ENCODE assay signal across 20 cellular contexts in the genomic region with DNA sequence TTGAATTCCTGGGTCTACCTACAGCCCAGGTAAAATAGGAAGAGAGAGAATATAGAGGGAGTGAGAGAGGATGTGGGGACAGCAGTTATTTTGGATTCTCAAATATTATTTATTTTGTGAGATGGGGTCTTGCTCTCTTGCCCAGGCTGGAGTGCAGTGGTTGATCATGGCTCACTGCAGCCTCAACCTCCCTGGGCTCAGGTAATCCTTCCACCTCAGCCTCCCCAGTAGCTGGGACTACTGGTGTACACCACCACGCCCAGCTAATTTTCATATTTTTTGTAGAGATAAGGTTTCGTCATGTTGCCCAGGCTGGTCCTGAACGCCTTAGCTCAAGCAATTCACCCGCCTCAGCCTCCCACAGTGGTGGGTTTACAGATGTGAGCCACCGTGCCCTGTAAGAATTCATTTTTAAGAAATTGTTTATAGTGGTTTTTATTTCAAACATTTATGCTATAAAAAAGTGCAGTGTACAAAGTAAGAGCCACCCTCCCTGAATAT.
DNase-seq lines count a peak whose midpoint lies in the region; ATAC-seq and TF ChIP-seq lines count a peak whose summit lies in the region.
"Had no signal": no experiment of that assay in that cellular context is flagged by ENCODE, and none has a peak within 500 bp of the region (broad histone marks: within the 10 kb centered on the region; RNA-seq: fewer than 3 reads in every experiment).

No MANE protein-coding gene starts in this region.

- H3K27me3 ChIP-seq in PC-9 (ENCODE audit: insufficient read depth, low read depth): no peaks in the 10 kb centered on the region
- H3K27me3 ChIP-seq in esophagus squamous epithelium: no peaks in the 10 kb centered on the region
- H3K27me3 ChIP-seq in smooth muscle cell (ENCODE audit: low read depth): no peaks in the 10 kb centered on the region

- no peaks in the 10 kb centered on the region for H3K9me3 ChIP-seq in PC-9 (ENCODE audit: insufficient read depth, low read depth)
- H3K9me3 ChIP-seq in esophagus squamous epithelium: no peaks in the 10 kb centered on the region
- H3K9me3 ChIP-seq in smooth muscle cell (replicated peaks; ENCODE audit: low read depth): no peaks in the 10 kb centered on the region

- H2AFZ ChIP-seq in PC-9 (no peak overlapping the region), smooth muscle cell (ENCODE audit: low read depth) (no peak overlapping the region)

- H3K4me1 Mint-ChIP-seq in MCF 10A (ENCODE audit: insufficient read depth, unreplicated experiment): peaks cover 18% of the 10 kb centered on the region
- H3K4me1 Mint-ChIP-seq in naive thymus-derived CD8-positive, alpha-beta T cell: peaks cover 0 to 2% (median 0%) of the 10 kb centered on the region in 4 donors

- peak overlapping the region; percentile 79 for H3K27ac Mint-ChIP-seq in MCF 10A (ENCODE audit: low read depth, unreplicated experiment)
- no peak overlapping the region for H3K27ac Mint-ChIP-seq in naive thymus-derived CD8-positive, alpha-beta T cell
- H3K27ac Mint-ChIP-seq: CD4-positive, alpha-beta T cell had no signal

- no peaks in the 10 kb centered on the region for H3K9me3 Mint-ChIP-seq in MCF 10A (ENCODE audit: unreplicated experiment)
- no peaks in the 10 kb centered on the region for H3K9me3 Mint-ChIP-seq in naive thymus-derived CD8-positive, alpha-beta T cell
- H3K9me3 Mint-ChIP-seq: CD4-positive, alpha-beta T cell had no signal

- no peaks in the 10 kb centered on the region for H3K36me3 Mint-ChIP-seq in MCF 10A (ENCODE audit: insufficient read depth, unreplicated experiment)
- H3K36me3 Mint-ChIP-seq in naive thymus-derived CD8-positive, alpha-beta T cell: no peaks in the 10 kb centered on the region

- no peak for ATAC-seq in naive thymus-derived CD8-positive, alpha-beta T cell
- ATAC-seq in HG02938 (IDR thresholded peaks at IDR 0.05; ENCODE audit: unreplicated experiment): no peak
- ATAC-seq: GM12878 had no signal

- intact Hi-C loops in PC-9 (cut with micrococcal nuclease; ENCODE audit: unreplicated experiment): loop anchor here (2.0 to 10.0 kb wide), 5 partner anchors 16 to 500 kb away; a partner anchor contains a TSS
- intact Hi-C loops in MCF 10A (cut with micrococcal nuclease): no loop called here
- intact Hi-C loops in esophagus squamous epithelium (cut with DNase I): no loop called here

- H3K79me2 ChIP-seq in PC-9 (ENCODE audit: low read depth) (no peaks in the 10 kb centered on the region), smooth muscle cell (ENCODE audit: low read depth) (no peaks in the 10 kb centered on the region)

- POLR2A ChIA-PET in PC-9 (lab: Charles Lee; ENCODE audit: unreplicated experiment): interaction anchor here (0.7 kb wide), 2 partner anchors 9 to 29 kb away, joined by 3 to 21 read pairs; no protein-coding TSS in a partner anchor
- POLR2A ChIA-PET in MCF 10A (lab: Yijun Ruan, JAX): interaction anchor here (0.7 to 3.7 kb wide), 15 partner anchors 14 to 141 kb away, joined by 3 to 53 read pairs (median 5); a partner anchor contains a TSS
- POLR2A ChIA-PET in naive thymus-derived CD8-positive, alpha-beta T cell (lab: Charles Lee): no interaction called here

- H3K27me3 Mint-ChIP-seq in MCF 10A (ENCODE audit: insufficient read depth, unreplicated experiment): no peaks in the 10 kb centered on the region
- peaks cover 0 to 40% (median 10%) of the 10 kb centered on the region in 5 donors for H3K27me3 Mint-ChIP-seq in naive thymus-derived CD8-positive, alpha-beta T cell

- H3K27ac ChIP-seq in PC-9 (peak overlapping the region; percentile 84), esophagus squamous epithelium (peak overlapping the region; percentile 26 to 81 (median 78)), smooth muscle cell (ENCODE audit: low read depth) (peak overlapping the region; percentile 88)
- H3K27ac ChIP-seq: HL-60, SK-N-MC had no signal

- CTCF ChIA-PET in PC-9 (lab: Charles Lee) (interaction anchor here (0.5 kb wide), 1 partner anchor 62 kb away, joined by 3 read pairs; no protein-coding TSS in a partner anchor), MCF 10A (lab: Yijun Ruan, JAX) (interaction anchor here (0.7 to 2.0 kb wide), 5 partner anchors 13 to 149 kb away, joined by 3 to 7 read pairs (median 4); a partner anchor contains a TSS)

- peak overlapping the region; percentile 43 for H3K4me3 Mint-ChIP-seq in MCF 10A (ENCODE audit: unreplicated experiment)
- no peak overlapping the region for H3K4me3 Mint-ChIP-seq in naive thymus-derived CD8-positive, alpha-beta T cell
- H3K4me3 Mint-ChIP-seq: CD4-positive, alpha-beta T cell had no signal

- no peak for TF ChIP-seq POLR2A in esophagus squamous epithelium (IDR thresholded peaks at IDR 0.05)

- 77 to 92% methylated on average over 5 of the region's 5 CpGs for WGBS in esophagus squamous epithelium, 2 donors
- WGBS in smooth muscle cell (ENCODE audit: low lambda C conversion rate): 89% methylated on average over 5 of the region's 5 CpGs

- H4K20me1 ChIP-seq in PC-9 (ENCODE audit: insufficient read depth) (no peaks in the 10 kb centered on the region), smooth muscle cell (ENCODE audit: low read depth) (no peaks in the 10 kb centered on the region)

- H3K36me3 ChIP-seq in PC-9 (ENCODE audit: low read depth): no peaks in the 10 kb centered on the region
- H3K36me3 ChIP-seq in esophagus squamous epithelium: no peaks in the 10 kb centered on the region
- no peaks in the 10 kb centered on the region for H3K36me3 ChIP-seq in smooth muscle cell (ENCODE audit: low read depth)

- no peak overlapping the region for H3K9ac ChIP-seq in smooth muscle cell (ENCODE audit: low read depth)

- no peaks in the 10 kb centered on the region for H3K9me2 ChIP-seq in PC-9 (ENCODE audit: insufficient read depth)

- BruUV-seq in PC-9 (replicated peaks; lab: Mats Ljungman, UMichigan): no TSS peak
- no TSS peak for BruUV-seq in MCF 10A (replicated peaks; lab: Mats Ljungman, UMichigan)

- DNase-seq in PC-9 (no peak), MCF 10A (ENCODE audit: unreplicated experiment) (no peak), esophagus squamous epithelium (lab: John Stamatoyannopoulos, UW) (no peak), smooth muscle cell (lab: John Stamatoyannopoulos, UW; ENCODE audit: unreplicated experiment) (no peak), HT-29 (ENCODE audit: low spot score) (no peak)
- no peak for DNase-seq in naive thymus-derived CD8-positive, alpha-beta T cell
- DNase-seq: CD4-positive, alpha-beta T cell; COR-L47; DND-41; H7; NCI-H1417; NCI-H187; NCI-H446; OCI-M1; RPMI8226; SHP77 treated with DMSO at 0.1 percent for 48 hours had no signal

- H3K4me2 ChIP-seq in PC-9 (peak overlapping the region; percentile 72), smooth muscle cell (no peak overlapping the region)

- H3K4me3 ChIP-seq in PC-9: no peak overlapping the region
- H3K4me3 ChIP-seq in esophagus squamous epithelium: no peak overlapping the region
- no peak overlapping the region for H3K4me3 ChIP-seq in smooth muscle cell
- H3K4me3 ChIP-seq: GM12878, SK-N-MC had no signal

- TF ChIP-seq CTCF in PC-9 (conservative IDR thresholded peaks at IDR 0.05) (no peak), MCF 10A (IDR thresholded peaks at IDR 0.05; ENCODE audit: unreplicated experiment) (no peak), esophagus squamous epithelium (IDR thresholded peaks at IDR 0.05) (no peak), smooth muscle cell (IDR thresholded peaks at IDR 0.05; ENCODE audit: borderline replicate concordance, insufficient read depth, poor library complexity, severe bottlenecking) (no peak)

- H3F3A ChIP-seq in PC-9 (ENCODE audit: insufficient read depth, low read depth): peaks cover 26% of the 10 kb centered on the region
- no peaks in the 10 kb centered on the region for H3F3A ChIP-seq in smooth muscle cell (ENCODE audit: low read depth)

- H3K4me1 ChIP-seq in PC-9 (replicated peaks; ENCODE audit: insufficient read depth): peaks cover 46% of the 10 kb centered on the region
- H3K4me1 ChIP-seq in esophagus squamous epithelium: peaks cover 15 to 62% (median 23%) of the 10 kb centered on the region in 3 donors
- H3K4me1 ChIP-seq in smooth muscle cell (ENCODE audit: low read depth): peaks cover 11% of the 10 kb centered on the region
